Comparison of ENCODE assay signal across 8 cellular contexts in genomic region chr4:52036875-52037274, GRCh38. TPM values are rescaled to one million over a fixed set of nuclear protein-coding genes. Genes with fewer than 3 reads are reported as not detected.
DNase-seq lines count a peak whose midpoint lies in the region; ATAC-seq, FAIRE-seq and TF ChIP-seq lines count a peak whose summit lies in the region.

No MANE protein-coding gene starts in this region.

- H3K36me3 ChIP-seq in astrocyte (ENCODE audit: insufficient read depth, low read length) = no peaks in the 10 kb centered on the region
- no peaks in the 10 kb centered on the region for H3K36me3 ChIP-seq in kidney epithelial cell (ENCODE audit: control insufficient read depth, insufficient read depth, low read length)

- ATAC-seq in activated T-cell treated with anti-CD3 and anti-CD28 coated beads, Interleukin-2, amount 50 U/mL, for 4 hours = no peak
- ATAC-seq in HG03280 (IDR thresholded peaks at IDR 0.05; ENCODE audit: unreplicated experiment) (no peak), HG02884 (IDR thresholded peaks at IDR 0.05; ENCODE audit: unreplicated experiment) (no peak)

- peak overlapping the region; percentile 83 for H3K9ac ChIP-seq in astrocyte (ENCODE audit: low read length)

- TF ChIP-seq CTCF in astrocyte (IDR thresholded peaks at IDR 0.05; ENCODE audit: insufficient read depth, low read depth, low read length) (no peak), kidney epithelial cell (IDR thresholded peaks at IDR 0.05; ENCODE audit: insufficient read depth, low read length, poor library complexity, severe bottlenecking) (no peak), type B pancreatic cell (conservative IDR thresholded peaks at IDR 0.05) (no peak)

- no peaks in the 10 kb centered on the region for H3K27me3 ChIP-seq in astrocyte (ENCODE audit: insufficient read depth, low read length)
- peaks cover 2% of the 10 kb centered on the region for H3K27me3 ChIP-seq in kidney epithelial cell (ENCODE audit: control insufficient read depth, insufficient read depth, low read length)

- peak overlapping the region; percentile 97 for H3K4me2 ChIP-seq in astrocyte (ENCODE audit: low read length)

- H3K9me3 Mint-ChIP-seq in activated T-cell treated with anti-CD3 and anti-CD28 coated beads, Interleukin-2, amount 50 U/mL, for 4 hours = no peaks in the 10 kb centered on the region
- H3K9me3 Mint-ChIP-seq in astrocyte (ENCODE audit: unreplicated experiment) = no peaks in the 10 kb centered on the region
- H3K9me3 Mint-ChIP-seq in type B pancreatic cell = no peaks in the 10 kb centered on the region

- H3K27ac Mint-ChIP-seq in astrocyte (ENCODE audit: unreplicated experiment) = no peak overlapping the region
- peak overlapping the region; percentile 73 for H3K27ac Mint-ChIP-seq in type B pancreatic cell

- peaks cover 57% of the 10 kb centered on the region for H3K79me2 ChIP-seq in astrocyte (ENCODE audit: insufficient read depth, low read length)

- H3K4me1 Mint-ChIP-seq in activated T-cell treated with anti-CD3 and anti-CD28 coated beads, Interleukin-2, amount 50 U/mL, for 4 hours (ENCODE audit: low read depth) = peaks cover 24% of the 10 kb centered on the region
- H3K4me1 Mint-ChIP-seq in astrocyte (ENCODE audit: low read depth, unreplicated experiment) = peaks cover 18% of the 10 kb centered on the region
- peaks cover 23% of the 10 kb centered on the region for H3K4me1 Mint-ChIP-seq in type B pancreatic cell (ENCODE audit: unreplicated experiment)

- no peak for DNase-seq in activated T-cell treated with anti-CD3 and anti-CD28 coated beads, Interleukin-2, amount 50 U/mL, for 4 hours
- no peak for DNase-seq in activated T-cell treated with anti-CD3 and anti-CD28 coated beads, Interleukin-2, amount 50 U/mL, for 48 hours
- DNase-seq in astrocyte (ENCODE audit: low read depth) = no peak
- DNase-seq in kidney epithelial cell (ENCODE audit: low read depth) = no peak
- no peak for DNase-seq in type B pancreatic cell (ENCODE audit: extremely low spot score, unreplicated experiment)
- DNase-seq in NCI-H526 (lab: John Stamatoyannopoulos, UW) = no peak

- H3K4me1 ChIP-seq in astrocyte (ENCODE audit: insufficient read depth, low read length) = peaks cover 5% of the 10 kb centered on the region

- no peak overlapping the region for H3K27ac ChIP-seq in astrocyte (ENCODE audit: low read depth, low read length)

- H3K4me3 ChIP-seq in astrocyte (ENCODE audit: insufficient read depth, low read depth, low read length) (peak overlapping the region; percentile 79), kidney epithelial cell (ENCODE audit: low read depth, low read length) (peak overlapping the region; percentile 5)

- H3K9me3 ChIP-seq in astrocyte (ENCODE audit: insufficient read depth, low read depth, low read length) = no peaks in the 10 kb centered on the region

- H4K20me1 ChIP-seq in astrocyte (ENCODE audit: insufficient read depth, low read length) = peaks cover 31% of the 10 kb centered on the region

- FAIRE-seq in astrocyte (lab: Jason Lieb, UNC) = no peak

- H2AFZ ChIP-seq in astrocyte (ENCODE audit: low read depth, low read length) = no peak overlapping the region

- peak overlapping the region; percentile 87 for H3K4me3 Mint-ChIP-seq in activated T-cell treated with anti-CD3 and anti-CD28 coated beads, Interleukin-2, amount 50 U/mL, for 4 hours
- H3K4me3 Mint-ChIP-seq in astrocyte (ENCODE audit: unreplicated experiment) (peak overlapping the region; percentile 97), type B pancreatic cell (peak overlapping the region; percentile 91)

- H3K27me3 Mint-ChIP-seq in activated T-cell treated with anti-CD3 and anti-CD28 coated beads, Interleukin-2, amount 50 U/mL, for 4 hours (ENCODE audit: low read depth) = peaks cover 9% of the 10 kb centered on the region
- H3K27me3 Mint-ChIP-seq in astrocyte (ENCODE audit: low read depth, unreplicated experiment) (peaks cover 2% of the 10 kb centered on the region), type B pancreatic cell (peaks cover 15% of the 10 kb centered on the region)

- H3K36me3 Mint-ChIP-seq in activated T-cell treated with anti-CD3 and anti-CD28 coated beads, Interleukin-2, amount 50 U/mL, for 4 hours (ENCODE audit: insufficient read depth) = peaks cover 3% of the 10 kb centered on the region
- no peaks in the 10 kb centered on the region for H3K36me3 Mint-ChIP-seq in astrocyte (ENCODE audit: low read depth, unreplicated experiment)
- peaks cover 23% of the 10 kb centered on the region for H3K36me3 Mint-ChIP-seq in type B pancreatic cell

RNA-seq across cellular contexts. Expression of gene SGCB, which starts 1.2 kb away (rescaled TPM):
- total RNA-seq in activated T-cell treated with anti-CD3 and anti-CD28 coated beads, Interleukin-2, amount 50 U/mL, for 4 hours = 1 to 10 TPM; 6.5 to 9.2 (median 9.0) TPM
- total RNA-seq in astrocyte (75.6 and 81.1 TPM in 2 replicates), kidney epithelial cell (20.7 and 21.1 TPM in 2 replicates), type B pancreatic cell (ENCODE audit: low replicate concordance) (23.6 and 39.1 TPM in 2 replicates)

RNA-seq across cellular contexts. Expression of gene SPATA18, which starts 14.2 kb away (rescaled TPM):
- under 1 TPM in 1 of 3 donors, not detected in 2; 0.05 TPM for total RNA-seq in activated T-cell treated with anti-CD3 and anti-CD28 coated beads, Interleukin-2, amount 50 U/mL, for 4 hours
- 19.0 and 20.7 TPM in 2 replicates for total RNA-seq in astrocyte
- total RNA-seq in kidney epithelial cell = 10.5 and 11.0 TPM in 2 replicates
- 17.0 and 40.4 TPM in 2 replicates for total RNA-seq in type B pancreatic cell (ENCODE audit: low replicate concordance)

RNA-seq across cellular contexts. Expression of gene LRRC66, which starts 16.7 kb away (rescaled TPM):
- total RNA-seq in activated T-cell treated with anti-CD3 and anti-CD28 coated beads, Interleukin-2, amount 50 U/mL, for 4 hours = not detected
- total RNA-seq in astrocyte (0.32 and 0.50 TPM in 2 replicates), kidney epithelial cell (0.04 and 0.68 TPM in 2 replicates), type B pancreatic cell (ENCODE audit: low replicate concordance) (1.1 and 3.3 TPM in 2 replicates)

Comparison
In these comparisons a context has a peak if more than half of its experiments do, and no peak if none do; other contexts are left out.
1. RNA of gene SPATA18, which starts 14.2 kb away (total RNA-seq): 19.0 to 20.7 TPM in astrocyte, 17.0 to 40.4 TPM in type B pancreatic cell and 10.5 to 11.0 TPM in kidney epithelial cell; 0.05 TPM in activated T-cell treated with anti-CD3 and anti-CD28 coated beads, Interleukin-2, amount 50 U/mL, for 4 hours; every median in the first group is over 10 times any median in the second.
2. Peak in every context shown above with its lines, with median percentiles within 50 percentile points of each other: H3K4me3 Mint-ChIP-seq.